In the genomic region with DNA sequence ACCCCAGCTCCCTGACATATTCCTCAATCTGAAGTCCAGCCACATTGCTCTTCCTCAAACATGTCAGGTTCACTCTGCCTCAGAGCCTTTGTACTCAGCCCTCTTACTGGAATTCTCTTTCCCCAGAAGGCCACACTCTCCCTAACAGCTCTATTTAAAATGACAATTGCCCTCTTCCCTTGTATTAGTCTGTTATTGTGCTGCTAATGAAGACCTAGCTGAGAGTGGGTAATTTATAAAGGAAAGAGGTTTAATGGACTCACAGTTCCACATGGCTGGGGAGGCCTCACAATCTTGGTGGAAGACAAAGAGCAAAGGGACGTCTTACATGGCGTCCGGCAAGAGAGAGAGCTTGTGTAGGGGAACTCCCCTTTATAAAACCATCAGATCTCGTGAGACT, we compare ENCODE assay signal across 34 cellular contexts. TPM values are rescaled to one million over a fixed set of nuclear protein-coding genes. Genes with fewer than 3 reads are reported as not detected.
"Had no signal": no experiment of that assay in that cellular context is flagged by ENCODE, and none has a peak within 500 bp of the region (broad histone marks: within the 10 kb centered on the region; RNA-seq: fewer than 3 reads in every experiment).

No MANE protein-coding gene starts in this region.

- H3K36me3 Mint-ChIP-seq: activated naive CD4-positive, alpha-beta T cell treated with anti-CD3 and anti-CD28 coated beads, Interleukin-2, amount 50 U/mL, for 24 hours; natural killer cell; stimulated activated effector memory CD8-positive, alpha-beta T cell treated with anti-CD3 and anti-CD28 coated beads, Interleukin-12 subunit alpha, Interleukin-12 subunit beta, amount 100 ng/mL, for 72 hours had no signal

- H3K4me1 Mint-ChIP-seq: activated naive CD4-positive, alpha-beta T cell treated with anti-CD3 and anti-CD28 coated beads, Interleukin-2, amount 50 U/mL, for 24 hours; activated naive CD8-positive, alpha-beta T cell treated with anti-CD3 and anti-CD28 coated beads, Interleukin-2, amount 50 U/mL, for 24 hours; central memory CD8-positive, alpha-beta T cell; natural killer cell; stimulated activated effector memory CD8-positive, alpha-beta T cell treated with anti-CD3 and anti-CD28 coated beads, Interleukin-12 subunit alpha, Interleukin-12 subunit beta, amount 100 ng/mL, for 72 hours; T-helper 17 cell had no signal

- ATAC-seq: activated CD8-positive, alpha-beta T cell treated with anti-CD3 and anti-CD28 coated beads for 36 hours; activated naive CD8-positive, alpha-beta T cell treated with anti-CD3 and anti-CD28 coated beads, Interleukin-2, amount 50 U/mL, for 24 hours; activated T-cell treated with anti-CD3 and anti-CD28 coated beads, Interleukin-2, amount 50 U/mL, for 4 hours; heart right ventricle; left lung; lower lobe of right lung; natural killer cell; sciatic nerve; stimulated activated effector memory CD8-positive, alpha-beta T cell treated with anti-CD3 and anti-CD28 coated beads, Interleukin-12 subunit alpha, Interleukin-12 subunit beta, amount 100 ng/mL, for 72 hours; T-helper 17 cell had no signal

- H3K4me3 ChIP-seq: breast epithelium, esophagus squamous epithelium, heart right ventricle, left lung, lower lobe of right lung, ovary, skin epidermis, thoracic aorta had no signal

- H3K27me3 ChIP-seq: breast epithelium, ovary had no signal

- H3K4me1 ChIP-seq: breast epithelium, esophagus squamous epithelium, heart right ventricle, left lung, lower lobe of right lung had no signal

- DNase-seq: activated CD4-positive, alpha-beta T cell treated with anti-CD3 and anti-CD28 coated beads for 1 hour; activated CD4-positive, alpha-beta T cell treated with anti-CD3 and anti-CD28 coated beads, Interleukin-2, amount 50 U/mL, for 1 hour; activated CD8-positive, alpha-beta T cell treated with anti-CD3 and anti-CD28 coated beads for 36 hours; activated naive CD8-positive, alpha-beta T cell treated with anti-CD3 and anti-CD28 coated beads, Interleukin-2, amount 50 U/mL, for 24 hours; activated T-cell treated with anti-CD3 and anti-CD28 coated beads, Interleukin-2, amount 50 U/mL, for 4 hours; amygdala; effector CD4-positive, alpha-beta T cell; esophagus squamous epithelium; foreskin melanocyte; heart right ventricle; left lung; lower lobe of right lung; mesenchymal stem cell; natural killer cell; ovary; retina; stimulated activated CD4-positive, alpha-beta T cell treated with anti-CD3 and anti-CD28 coated beads, Interleukin-4, amount 100 ng/mL, for 24 hours; T-helper 17 cell; T1000; trophoblast cell had no signal

- H3K4me3 Mint-ChIP-seq: activated CD8-positive, alpha-beta T cell treated with anti-CD3 and anti-CD28 coated beads for 36 hours; activated naive CD4-positive, alpha-beta T cell treated with anti-CD3 and anti-CD28 coated beads, Interleukin-2, amount 50 U/mL, for 24 hours; activated naive CD8-positive, alpha-beta T cell treated with anti-CD3 and anti-CD28 coated beads, Interleukin-2, amount 50 U/mL, for 24 hours; activated T-cell treated with anti-CD3 and anti-CD28 coated beads, Interleukin-2, amount 50 U/mL, for 4 hours; central memory CD8-positive, alpha-beta T cell; dendritic cell treated with granulocyte-macrophage colony-stimulating factor and Interleukin-4, amounts not matched to agents 40 ng/mL and 50 ng/mL, for 4 days; natural killer cell; stimulated activated effector memory CD8-positive, alpha-beta T cell treated with anti-CD3 and anti-CD28 coated beads, Interleukin-12 subunit alpha, Interleukin-12 subunit beta, amount 100 ng/mL, for 72 hours; stimulated activated naive CD8-positive, alpha-beta T cell treated with anti-CD3 and anti-CD28 coated beads, Interleukin-15, Interleukin-2, amounts not matched to agents 100 ng/mL and 50 ng/mL, for 24 hours; T-helper 17 cell had no signal

- H3K27ac Mint-ChIP-seq: activated CD8-positive, alpha-beta T cell treated with anti-CD3 and anti-CD28 coated beads for 36 hours; activated naive CD4-positive, alpha-beta T cell treated with anti-CD3 and anti-CD28 coated beads, Interleukin-2, amount 50 U/mL, for 24 hours; activated naive CD8-positive, alpha-beta T cell treated with anti-CD3 and anti-CD28 coated beads, Interleukin-2, amount 50 U/mL, for 24 hours; activated T-helper 2 cell treated with anti-CD3 and anti-CD28 coated beads, Interferon-gamma antibody, Interleukin-2, Interleukin-4, amounts not matched to agents 10 μg/mL and 5 μg/mL and 100 μg/mL, durations not matched to agents 14 hours and 24 hours and 36 hours; dendritic cell treated with granulocyte-macrophage colony-stimulating factor and Interleukin-4, amounts not matched to agents 40 ng/mL and 50 ng/mL, for 4 days; natural killer cell; progenitor cell of endocrine pancreas; stimulated activated effector memory CD8-positive, alpha-beta T cell treated with anti-CD3 and anti-CD28 coated beads, Interleukin-12 subunit alpha, Interleukin-12 subunit beta, amount 100 ng/mL, for 72 hours; stimulated activated naive CD8-positive, alpha-beta T cell treated with anti-CD3 and anti-CD28 coated beads, Interleukin-15, Interleukin-2, amounts not matched to agents 100 ng/mL and 50 ng/mL, for 24 hours; T-helper 17 cell had no signal

- H3K9me3 Mint-ChIP-seq: activated CD8-positive, alpha-beta T cell treated with anti-CD3 and anti-CD28 coated beads for 36 hours; activated naive CD4-positive, alpha-beta T cell treated with anti-CD3 and anti-CD28 coated beads, Interleukin-2, amount 50 U/mL, for 24 hours; activated naive CD8-positive, alpha-beta T cell treated with anti-CD3 and anti-CD28 coated beads, Interleukin-2, amount 50 U/mL, for 24 hours; activated T-cell treated with anti-CD3 and anti-CD28 coated beads, Interleukin-2, amount 50 U/mL, for 4 hours; activated T-helper 2 cell treated with anti-CD3 and anti-CD28 coated beads, Interferon-gamma antibody, Interleukin-2, Interleukin-4, amounts not matched to agents 10 μg/mL and 5 μg/mL and 100 μg/mL, durations not matched to agents 14 hours and 24 hours and 36 hours; central memory CD8-positive, alpha-beta T cell; dendritic cell treated with granulocyte-macrophage colony-stimulating factor and Interleukin-4, amounts not matched to agents 40 ng/mL and 50 ng/mL, for 4 days; natural killer cell; stimulated activated effector memory CD8-positive, alpha-beta T cell treated with anti-CD3 and anti-CD28 coated beads, Interleukin-12 subunit alpha, Interleukin-12 subunit beta, amount 100 ng/mL, for 72 hours; stimulated activated naive CD8-positive, alpha-beta T cell treated with anti-CD3 and anti-CD28 coated beads, Interleukin-15, Interleukin-2, amounts not matched to agents 100 ng/mL and 50 ng/mL, for 24 hours had no signal

- H3K9me3 ChIP-seq: breast epithelium, esophagus squamous epithelium, heart right ventricle, left lung, lower lobe of right lung, neutrophil, ovary, thoracic aorta had no signal

- H3K27ac ChIP-seq: breast epithelium, epithelial cell of prostate, esophagus squamous epithelium, heart right ventricle, left lung, lower lobe of right lung, neutrophil, ovary, skin epidermis, thoracic aorta had no signal

- H3K36me3 ChIP-seq: breast epithelium, esophagus squamous epithelium, heart right ventricle, left lung, lower lobe of right lung, neutrophil, ovary, thoracic aorta had no signal

RNA-seq across cellular contexts. Expression of a gene that starts 46.0 kb away (rescaled TPM):
- total RNA-seq: activated CD8-positive, alpha-beta T cell treated with anti-CD3 and anti-CD28 coated beads for 36 hours; activated T-cell treated with anti-CD3 and anti-CD28 coated beads, Interleukin-2, amount 50 U/mL, for 4 hours; activated T-helper 2 cell treated with anti-CD3 and anti-CD28 coated beads, Interferon-gamma antibody, Interleukin-2, Interleukin-4, amounts not matched to agents 10 μg/mL and 5 μg/mL and 100 μg/mL, durations not matched to agents 14 hours and 24 hours and 36 hours; glomerular endothelial cell; natural killer cell; progenitor cell of endocrine pancreas; T-helper 17 cell had no signal
